ENCODE assay signal across 27 cellular contexts in genomic region chr19:37975596-37976515, GRCh38.
DNase-seq lines count a peak whose midpoint lies in the region; ATAC-seq and TF ChIP-seq lines count a peak whose summit lies in the region.
"Had no signal": no experiment of that assay in that cellular context is flagged by ENCODE, and none has a peak within 500 bp of the region (broad histone marks: within the 10 kb centered on the region; RNA-seq: fewer than 3 reads in every experiment).

No MANE protein-coding gene starts in this region.

- POLR2A ChIA-PET in Caco-2 (lab: Charles Lee): no interaction called here
- POLR2A ChIA-PET in activated B cell treated with CpG ODN at 0.5 μM for 24 hours (lab: Charles Lee): interaction anchor here (0.7 to 6.7 kb wide), 17 partner anchors 11 to 172 kb away, joined by 3 to 106 read pairs (median 8); partner anchors contain the start of genes SIPA1L3 and WDR87

- H3K4me1 ChIP-seq in Caco-2: peaks cover 27% of the 10 kb centered on the region

- intact Hi-C loops in Caco-2 (cut with micrococcal nuclease; ENCODE audit: unreplicated experiment): no loop called here
- intact Hi-C loops in activated B cell treated with CpG ODN at 0.5 μM for 24 hours (cut with micrococcal nuclease): loop anchor here (1.0 kb wide), 1 partner anchor 119 kb away; no protein-coding TSS in a partner anchor
- intact Hi-C loops in sciatic nerve (cut with DNase I): no loop called here

- H3K27ac Mint-ChIP-seq in Caco-2 (ENCODE audit: unreplicated experiment): peak overlapping the region; percentile 40
- H3K27ac Mint-ChIP-seq in HFFc6: peak overlapping the region; percentile 7; the same call in 1 of the 2 replicates
- H3K27ac Mint-ChIP-seq in activated B cell treated with CpG ODN at 0.5 μM for 24 hours: peak overlapping the region; percentile 94
- H3K27ac Mint-ChIP-seq in osteocyte (ENCODE audit: unreplicated experiment): no peak overlapping the region
- H3K27ac Mint-ChIP-seq: activated naive CD4-positive, alpha-beta T cell treated with anti-CD3 and anti-CD28 coated beads for 36 hours; activated T-cell treated with anti-CD3 and anti-CD28 coated beads, Interleukin-2, amount 50 U/mL, for 72 hours had no signal

- H3K27me3 ChIP-seq in Caco-2 (replicated peaks; ENCODE audit: control insufficient read depth, insufficient read depth, low read length): no peaks in the 10 kb centered on the region
- H3K27me3 ChIP-seq: ovary, transverse colon had no signal

- DNase-seq in Caco-2 (no peak), HFFc6 (no peak), activated B cell treated with CpG ODN at 0.5 μM for 24 hours (no peak), sciatic nerve (ENCODE audit: low spot score) (peak; percentile 38), cerebellum (ENCODE audit: low spot score) (no peak), C1 segment of cervical spinal cord (lab: John Stamatoyannopoulos, UW) (no peak), osteocyte (ENCODE audit: extremely low spot score, unreplicated experiment) (no peak)
- DNase-seq: activated CD4-positive, alpha-beta T cell treated with anti-CD3 and anti-CD28 coated beads, Interleukin-2, amount 50 U/mL, for 4 hours; activated naive CD4-positive, alpha-beta T cell treated with anti-CD3 and anti-CD28 coated beads for 36 hours; activated T-cell treated with anti-CD3 and anti-CD28 coated beads, Interleukin-2, amount 50 U/mL, for 72 hours; CD4-positive, CD25-positive, alpha-beta regulatory T cell; HCEC 1CT; midbrain; MV-4-11; naive thymus-derived CD8-positive, alpha-beta T cell; NCI-H146; ovary; PC-3; retina; SHP77; stimulated activated CD4-positive, alpha-beta T cell treated with anti-CD3 and anti-CD28 coated beads, Interleukin-2, amount 100 ng/mL, for 24 hours; SW 1271; T-helper 9 cell; transverse colon; WERI-Rb-1 had no signal

- ATAC-seq in activated B cell treated with CpG ODN at 0.5 μM for 24 hours (ENCODE audit: low read depth) (no peak), sciatic nerve (no peak), HG03460 (IDR thresholded peaks at IDR 0.05; ENCODE audit: unreplicated experiment) (no peak)
- ATAC-seq: activated T-cell treated with anti-CD3 and anti-CD28 coated beads, Interleukin-2, amount 50 U/mL, for 72 hours; naive thymus-derived CD8-positive, alpha-beta T cell; PC-3 had no signal

- H3K9me3 ChIP-seq in Caco-2: no peaks in the 10 kb centered on the region
- H3K9me3 ChIP-seq: ovary had no signal

- TF ChIP-seq CTCF in Caco-2 (IDR thresholded peaks at IDR 0.05; ENCODE audit: insufficient read depth in 1 of 2, low read depth in 1 of 2, low read length in 1 of 2, severe bottlenecking in 1 of 2, unreplicated experiment in 1 of 2) (no peak), HFFc6 (IDR thresholded peaks at IDR 0.05) (no peak), activated B cell treated with CpG ODN at 0.5 μM for 24 hours (IDR thresholded peaks at IDR 0.05) (no peak), osteocyte (IDR thresholded peaks at IDR 0.05) (no peak)

- CTCF ChIA-PET in Caco-2 (lab: Charles Lee) (no interaction called here), activated B cell treated with CpG ODN at 0.5 μM for 24 hours (lab: Charles Lee) (interaction anchor here (0.7 to 1.7 kb wide), 7 partner anchors 10 to 119 kb away, joined by 3 to 7 read pairs (median 3); no protein-coding TSS in a partner anchor)

- peaks cover 14% of the 10 kb centered on the region for H3K4me1 Mint-ChIP-seq in Caco-2 (ENCODE audit: low read depth, unreplicated experiment)
- peaks cover 44% of the 10 kb centered on the region for H3K4me1 Mint-ChIP-seq in HFFc6 (ENCODE audit: low read depth)
- H3K4me1 Mint-ChIP-seq in activated B cell treated with CpG ODN at 0.5 μM for 24 hours: peaks cover 85% of the 10 kb centered on the region
- H3K4me1 Mint-ChIP-seq in osteocyte (ENCODE audit: unreplicated experiment): no peaks in the 10 kb centered on the region

- BruUV-seq in Caco-2 (replicated peaks; lab: Mats Ljungman, UMichigan): no TSS peak

- H3K36me3 Mint-ChIP-seq in Caco-2 (ENCODE audit: insufficient read depth, unreplicated experiment) (peaks cover 67% of the 10 kb centered on the region), HFFc6 (ENCODE audit: low read depth) (peaks cover 26% of the 10 kb centered on the region), activated B cell treated with CpG ODN at 0.5 μM for 24 hours (ENCODE audit: low read depth) (peaks cover 20% of the 10 kb centered on the region), osteocyte (ENCODE audit: unreplicated experiment) (peaks cover 6% of the 10 kb centered on the region)

- no peak overlapping the region for H3K4me3 ChIP-seq in Caco-2 (ENCODE audit: low read depth, low read length)
- H3K4me3 ChIP-seq: ovary, smooth muscle cell, transverse colon had no signal

- H3K9me3 Mint-ChIP-seq in Caco-2 (ENCODE audit: unreplicated experiment) (peaks cover 16% of the 10 kb centered on the region), HFFc6 (peaks cover 6% of the 10 kb centered on the region; the same call in 1 of the 2 replicates), activated B cell treated with CpG ODN at 0.5 μM for 24 hours (peaks cover 4% of the 10 kb centered on the region), osteocyte (ENCODE audit: unreplicated experiment) (peaks cover 9% of the 10 kb centered on the region)

- H3K36me3 ChIP-seq in Caco-2 (ENCODE audit: control insufficient read depth, insufficient read depth, low read length): no peaks in the 10 kb centered on the region; the same call in none of the 2 replicates
- H3K36me3 ChIP-seq: ovary, transverse colon, WERI-Rb-1 had no signal

- H3K27me3 Mint-ChIP-seq in Caco-2 (ENCODE audit: insufficient read depth, unreplicated experiment) (no peaks in the 10 kb centered on the region), HFFc6 (ENCODE audit: insufficient read depth) (no peaks in the 10 kb centered on the region; the same call in 1 of the 2 replicates), activated B cell treated with CpG ODN at 0.5 μM for 24 hours (no peaks in the 10 kb centered on the region), osteocyte (ENCODE audit: unreplicated experiment) (no peaks in the 10 kb centered on the region)
- H3K27me3 Mint-ChIP-seq: CD4-positive, CD25-positive, alpha-beta regulatory T cell; naive thymus-derived CD8-positive, alpha-beta T cell had no signal

- H3K4me3 Mint-ChIP-seq in Caco-2 (ENCODE audit: unreplicated experiment): no peak overlapping the region
- no peak overlapping the region for H3K4me3 Mint-ChIP-seq in HFFc6
- peak overlapping the region; percentile 52 for H3K4me3 Mint-ChIP-seq in activated B cell treated with CpG ODN at 0.5 μM for 24 hours
- no peak overlapping the region for H3K4me3 Mint-ChIP-seq in osteocyte (ENCODE audit: unreplicated experiment)
- H3K4me3 Mint-ChIP-seq: activated naive CD4-positive, alpha-beta T cell treated with anti-CD3 and anti-CD28 coated beads for 36 hours; activated T-cell treated with anti-CD3 and anti-CD28 coated beads, Interleukin-2, amount 50 U/mL, for 72 hours; CD4-positive, CD25-positive, alpha-beta regulatory T cell; naive thymus-derived CD8-positive, alpha-beta T cell had no signal
